In the genomic region with DNA sequence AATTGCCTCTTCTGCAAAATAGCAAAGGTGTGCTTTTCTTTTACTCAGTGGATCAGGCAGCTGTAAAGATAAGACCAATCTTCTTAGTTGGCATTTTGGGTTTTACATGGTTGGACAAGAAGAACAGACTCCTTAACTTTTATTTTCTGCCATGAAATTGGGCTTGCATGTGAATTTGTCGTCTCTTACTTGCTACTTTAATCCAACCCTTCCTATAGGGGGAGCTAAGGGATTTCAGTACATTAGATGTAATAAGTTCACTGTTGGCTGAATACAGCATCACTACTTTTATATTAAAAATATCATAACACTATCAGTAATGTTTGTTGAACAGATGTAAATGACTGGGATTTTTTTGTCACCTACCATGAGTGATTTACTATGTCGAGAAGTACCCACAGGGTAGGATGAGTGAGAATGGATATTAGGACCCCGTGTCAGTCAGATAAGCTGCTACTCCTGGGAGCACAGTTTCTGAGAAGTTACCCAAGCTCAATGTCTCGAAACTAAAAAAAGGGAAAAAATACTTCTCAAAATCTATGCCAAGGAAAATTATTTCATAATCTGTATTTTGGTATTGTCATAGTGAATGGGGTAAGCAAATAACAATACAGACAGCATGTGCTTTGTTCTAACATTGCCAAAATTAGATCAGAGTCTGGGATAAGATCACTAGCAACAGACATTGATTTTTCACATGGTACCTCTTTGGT, we compare ENCODE assay signal across 8 cellular contexts.
DNase-seq lines count a peak whose midpoint lies in the region; ATAC-seq lines count a peak whose summit lies in the region.

No MANE protein-coding gene starts in this region.

- no peaks in the 10 kb centered on the region for H3K9me3 ChIP-seq in mesenchymal stem cell (ENCODE audit: control insufficient read depth, low read length)

- no peak overlapping the region for H3K4me2 ChIP-seq in mesenchymal stem cell (ENCODE audit: low read length, poor library complexity, severe bottlenecking)

- no peaks in the 10 kb centered on the region for H3K36me3 ChIP-seq in mesenchymal stem cell (ENCODE audit: control insufficient read depth in 1 of 2, insufficient read depth in 2 of 2, low read depth in 1 of 2, low read length in 2 of 2)

- H3K4ac ChIP-seq in mesenchymal stem cell (ENCODE audit: low read depth in 1 of 2, low read length in 2 of 2) = no peak overlapping the region

- H2BK15ac ChIP-seq in mesenchymal stem cell (ENCODE audit: low read depth, poor library complexity, severe bottlenecking) = no peak overlapping the region

- H3K4me3 ChIP-seq in mesenchymal stem cell (ENCODE audit: insufficient read depth in 1 of 2, low read depth in 1 of 2, low read length in 2 of 2) = no peak overlapping the region

- WGBS in mesenchymal stem cell = 100% methylated on average over 2 of the region's 4 CpGs

- no peaks in the 10 kb centered on the region for H3K4me1 ChIP-seq in mesenchymal stem cell (ENCODE audit: control insufficient read depth, insufficient read depth, low read depth, low read length)

- peak overlapping the region; percentile 45 for H3K9ac ChIP-seq in mesenchymal stem cell (ENCODE audit: low read length)

- DNase-seq in DMS53 treated with DMSO at 0.1 percent for 48 hours (lab: John Stamatoyannopoulos, UW; ENCODE audit: unreplicated experiment) = peak; percentile 54
- DNase-seq in LHCN-M2 (ENCODE audit: low read depth) = peak; percentile 62
- DNase-seq in central memory CD4-positive, alpha-beta T cell = peak; percentile 19
- no peak for DNase-seq in mesenchymal stem cell
- no peak for DNase-seq in NCI-H2196 treated with DMSO at 0.1 percent for 48 hours (lab: John Stamatoyannopoulos, UW; ENCODE audit: unreplicated experiment)
- DNase-seq in stimulated activated naive CD8-positive, alpha-beta T cell treated with anti-CD3 and anti-CD28 coated beads, Interleukin-15, Interleukin-2, amounts not matched to agents 100 U/mL and 50 U/mL, for 24 hours = no peak
- DNase-seq in activated CD8-positive, alpha-beta memory T cell treated with anti-CD3 and anti-CD28 coated beads, Interleukin-2, amount 50 U/mL, for 4 hours = no peak

- H4K8ac ChIP-seq in mesenchymal stem cell (ENCODE audit: low read length) = no peak overlapping the region

- H2AFZ ChIP-seq in mesenchymal stem cell (ENCODE audit: low read depth, low read length) = no peak overlapping the region

- H3K14ac ChIP-seq in mesenchymal stem cell (ENCODE audit: low read length in 2 of 2) = no peak overlapping the region

- no peak overlapping the region for H2BK120ac ChIP-seq in mesenchymal stem cell (ENCODE audit: low read depth, low read length)

- no peak overlapping the region for H3K27ac ChIP-seq in mesenchymal stem cell (ENCODE audit: low read length, poor library complexity, severe bottlenecking)

- no peak overlapping the region for H4K91ac ChIP-seq in mesenchymal stem cell (ENCODE audit: low read length)

- no peak overlapping the region for H2AK5ac ChIP-seq in mesenchymal stem cell (ENCODE audit: low read length, severe bottlenecking)

- H2BK5ac ChIP-seq in mesenchymal stem cell (ENCODE audit: low read depth, low read length, poor library complexity, severe bottlenecking) = no peak overlapping the region

- no peaks in the 10 kb centered on the region for H3K79me1 ChIP-seq in mesenchymal stem cell (replicated peaks; ENCODE audit: low read length, poor library complexity, severe bottlenecking)

- H2BK12ac ChIP-seq in mesenchymal stem cell (ENCODE audit: low read length in 2 of 2) = no peak overlapping the region

- no peak for ATAC-seq in stimulated activated naive CD8-positive, alpha-beta T cell treated with anti-CD3 and anti-CD28 coated beads, Interleukin-15, Interleukin-2, amounts not matched to agents 100 U/mL and 50 U/mL, for 24 hours
- ATAC-seq in GM21515 (IDR thresholded peaks at IDR 0.05; ENCODE audit: unreplicated experiment) = no peak

- no peaks in the 10 kb centered on the region for H3K27me3 ChIP-seq in mesenchymal stem cell (ENCODE audit: control insufficient read depth in 1 of 2, insufficient read depth in 1 of 2, low read length in 2 of 2)

- no peak overlapping the region for H3K23ac ChIP-seq in mesenchymal stem cell (ENCODE audit: low read length in 2 of 2)

- no peak overlapping the region for H3K18ac ChIP-seq in mesenchymal stem cell (ENCODE audit: low read depth in 1 of 2, low read length in 2 of 2)

Comparison
In these comparisons a context has a peak if more than half of its experiments do, and no peak if none do; other contexts are left out.
1. DNase-seq: peak in DMS53 treated with DMSO at 0.1 percent for 48 hours (single experiment), LHCN-M2 (single experiment) and central memory CD4-positive, alpha-beta T cell (single experiment); none in mesenchymal stem cell (single experiment), NCI-H2196 treated with DMSO at 0.1 percent for 48 hours (single experiment), stimulated activated naive CD8-positive, alpha-beta T cell treated with anti-CD3 and anti-CD28 coated beads, Interleukin-15, Interleukin-2, amounts not matched to agents 100 U/mL and 50 U/mL, for 24 hours (single experiment) and activated CD8-positive, alpha-beta memory T cell treated with anti-CD3 and anti-CD28 coated beads, Interleukin-2, amount 50 U/mL, for 4 hours (single experiment).